1 cellular context compared by ENCODE assay signal in the genomic region with DNA sequence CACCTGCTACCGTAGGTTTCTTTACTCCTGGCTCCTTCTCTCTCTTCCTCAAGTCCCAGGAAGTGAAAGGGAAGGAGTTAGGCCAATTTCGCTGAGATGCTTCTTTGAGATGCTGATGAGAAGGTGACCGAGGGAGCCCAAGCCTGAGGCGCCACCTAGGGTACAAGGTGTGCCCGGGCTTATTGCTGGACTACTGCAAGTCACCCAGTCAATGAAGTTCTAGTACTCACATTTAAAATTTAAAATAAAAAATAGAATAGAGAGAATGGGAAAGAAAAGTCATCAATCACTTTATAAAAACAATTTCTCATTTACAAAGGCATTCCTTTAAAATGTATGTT.
A peak's percentile ranks its signal among the peaks of the same experiment; 100 is the strongest.
TF ChIP-seq lines count a peak whose summit lies in the region.

No MANE protein-coding gene starts in this region.

TF ChIP-seq in H1, 55 proteins besides CTCF, POLR2A, EP300 and RAD21 (continued from another document):
- TF ChIP-seq CBX8 (IDR thresholded peaks at IDR 0.05; ENCODE audit: borderline replicate concordance, low read depth, low read length): no peak
- TF ChIP-seq SIX5 (IDR thresholded peaks at IDR 0.05; ENCODE audit: low read depth, low read length): no peak
- no peak for TF ChIP-seq CEBPB (IDR thresholded peaks at IDR 0.05; ENCODE audit: low read depth, low read length)
- TF ChIP-seq EGR1 (IDR thresholded peaks at IDR 0.05; ENCODE audit: borderline replicate concordance, low read depth, low read length): no peak
- TF ChIP-seq, protein P1, sequence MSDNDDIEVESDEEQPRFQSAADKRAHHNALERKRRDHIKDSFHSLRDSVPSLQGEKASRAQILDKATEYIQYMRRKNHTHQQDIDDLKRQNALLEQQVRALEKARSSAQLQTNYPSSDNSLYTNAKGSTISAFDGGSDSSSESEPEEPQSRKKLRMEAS (IDR thresholded peaks at IDR 0.05): 0 out of 2 replicates have a peak, but pooled peaks have one; percentile 9
- no peak for TF ChIP-seq RBBP5 (IDR thresholded peaks at IDR 0.05; ENCODE audit: borderline replicate concordance, low read depth, low read length)
